Comparison of ENCODE assay signal across 19 cellular contexts in the genomic region with DNA sequence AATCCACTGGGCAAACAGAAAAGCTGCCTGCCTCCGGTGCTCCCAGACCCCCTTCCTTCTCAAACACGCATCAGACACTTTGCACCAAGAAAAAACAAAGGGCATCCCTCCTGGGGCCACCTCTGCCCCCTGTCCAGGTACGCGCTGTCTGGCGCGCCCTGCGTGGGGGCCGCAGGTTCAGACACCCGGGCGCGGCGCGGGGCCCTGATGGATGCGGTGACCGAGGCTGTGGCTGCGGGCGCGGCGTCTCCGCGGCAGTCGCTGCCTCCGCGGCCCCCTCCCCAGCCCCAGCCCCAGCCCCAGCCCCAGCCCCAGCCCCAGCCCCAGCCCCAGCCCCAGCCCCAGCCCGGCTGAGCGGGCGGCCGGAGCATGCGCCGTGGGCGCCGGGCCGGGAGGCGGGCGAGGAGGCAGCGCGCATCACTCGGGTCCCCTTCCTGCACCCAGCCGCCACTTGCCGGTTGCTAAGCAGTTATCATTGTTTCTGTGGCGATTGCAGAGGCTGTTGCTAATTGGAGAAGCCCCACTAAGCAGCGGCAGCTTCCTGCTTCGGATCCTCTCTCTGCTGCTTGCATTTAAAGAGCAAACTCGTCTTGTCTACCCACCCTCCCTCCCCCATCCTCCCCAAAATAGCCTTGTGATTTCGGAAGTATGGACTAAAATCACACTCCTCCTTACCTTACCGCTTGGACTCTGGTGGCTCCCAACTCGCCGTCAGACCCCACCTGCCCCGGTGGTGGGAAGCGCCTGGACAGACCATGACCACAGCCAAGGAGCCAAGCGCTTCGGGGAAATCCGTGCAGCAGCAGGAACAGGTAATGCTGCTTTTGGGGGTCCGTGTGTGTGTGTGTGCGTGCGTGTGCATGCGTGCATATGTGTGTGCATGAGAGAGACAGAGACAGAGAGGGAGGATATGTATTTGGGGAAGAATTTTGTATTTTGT.
A peak's percentile ranks its signal among the peaks of the same experiment; 100 is the strongest.
DNase-seq lines count a peak whose midpoint lies in the region; FAIRE-seq and TF ChIP-seq lines count a peak whose summit lies in the region.
"Had no signal": no experiment of that assay in that cellular context is flagged by ENCODE, and none has a peak within 500 bp of the region (broad histone marks: within the 10 kb centered on the region; RNA-seq: fewer than 3 reads in every experiment).

No MANE protein-coding gene starts in this region.

- DNase-seq in H7 (peak; percentile 94), NCI-H345 treated with DMSO at 0.1 percent for 48 hours (lab: John Stamatoyannopoulos, UW; ENCODE audit: unreplicated experiment) (peak; percentile 43), frontal cortex (ENCODE audit: low spot score in 2 of 2) (peak; percentile 54 to 55), nucleus accumbens (lab: John Stamatoyannopoulos, UW) (peak in 38 of 56 donors; percentile 8 to 76 (median 39)), NCI-H526 (lab: John Stamatoyannopoulos, UW) (no peak), ovary (no peak), MM.1S (no peak)
- DNase-seq in stimulated activated CD4-positive, alpha-beta T cell treated with anti-CD3 and anti-CD28 coated beads, Interleukin-4, amount 100 ng/mL, for 24 hours: no peak
- DNase-seq: activated naive CD8-positive, alpha-beta T cell treated with anti-CD3 and anti-CD28 coated beads for 36 hours; DMS53; KBM-7; midbrain; NCI-H2171 treated with DMSO at 0.1 percent for 48 hours; stimulated activated CD4-positive, alpha-beta T cell treated with anti-CD3 and anti-CD28 coated beads, Interleukin-4, amount 100 ng/mL, for 1 hour; T-cell had no signal

- no peak for TF ChIP-seq POLR2A in ovary (IDR thresholded peaks at IDR 0.05)

- H3K9me2 ChIP-seq in MM.1S (replicated peaks; ENCODE audit: insufficient read depth, low read length): no peaks in the 10 kb centered on the region

- H3K4me3 ChIP-seq in H7 (ENCODE audit: insufficient read depth, low read depth, low read length): peak overlapping the region; percentile 51
- no peak overlapping the region for H3K4me3 ChIP-seq in ovary
- H3K4me3 ChIP-seq in MM.1S (ENCODE audit: low read length): no peak overlapping the region
- H3K4me3 ChIP-seq: right atrium auricular region, vagina had no signal

- no peak overlapping the region for H3K9ac ChIP-seq in MM.1S (ENCODE audit: low read length)

- TF ChIP-seq EP300 in ovary (IDR thresholded peaks at IDR 0.05): no peak

- 5 to 11% (median 5%) methylated on average over 36 to 57 of the region's 57 CpGs for WGBS in ovary, 3 donors

- peaks cover 9% of the 10 kb centered on the region for H3K27me3 ChIP-seq in H7 (ENCODE audit: control insufficient read depth, insufficient read depth, low read length)
- H3K27me3 ChIP-seq in ovary: no peaks in the 10 kb centered on the region
- H3K27me3 ChIP-seq in MM.1S (replicated peaks; ENCODE audit: insufficient read depth, low read length): no peaks in the 10 kb centered on the region
- H3K27me3 ChIP-seq: right atrium auricular region, vagina had no signal

- H4K20me1 ChIP-seq in MM.1S (ENCODE audit: insufficient read depth, low read length): no peaks in the 10 kb centered on the region

- H3K36me3 ChIP-seq in H7 (replicated peaks; ENCODE audit: control insufficient read depth, insufficient read depth, low read length): no peaks in the 10 kb centered on the region
- H3K36me3 ChIP-seq in ovary: no peaks in the 10 kb centered on the region
- no peaks in the 10 kb centered on the region for H3K36me3 ChIP-seq in MM.1S (replicated peaks; ENCODE audit: insufficient read depth, low read length)
- H3K36me3 ChIP-seq: esophagus muscularis mucosa, right atrium auricular region, vagina had no signal

- no peaks in the 10 kb centered on the region for H3K79me2 ChIP-seq in MM.1S (ENCODE audit: low read length)

- no peaks in the 10 kb centered on the region for H3F3A ChIP-seq in MM.1S (ENCODE audit: insufficient read depth, low read length)

- H3K9me3 ChIP-seq in ovary (no peaks in the 10 kb centered on the region), MM.1S (replicated peaks; ENCODE audit: insufficient read depth, low read length) (no peaks in the 10 kb centered on the region)
- H3K9me3 ChIP-seq: esophagus muscularis mucosa, right atrium auricular region, vagina had no signal

- intact Hi-C loops in ovary (cut with DNase I): no loop called here

- FAIRE-seq in frontal cortex (lab: Jason Lieb, UNC): no peak
- FAIRE-seq: GM12891 had no signal

- H3K4me1 ChIP-seq in ovary (ENCODE audit: insufficient read depth): no peaks in the 10 kb centered on the region
- no peaks in the 10 kb centered on the region for H3K4me1 ChIP-seq in MM.1S (ENCODE audit: low read length)
- H3K4me1 ChIP-seq: right atrium auricular region, vagina had no signal

- H3K4me2 ChIP-seq in MM.1S (ENCODE audit: low read depth, low read length): no peak overlapping the region

- H2AFZ ChIP-seq in MM.1S (ENCODE audit: low read length): no peak overlapping the region

- no peak overlapping the region for H3K27ac ChIP-seq in ovary
- no peak overlapping the region for H3K27ac ChIP-seq in MM.1S (ENCODE audit: low read length)
- H3K27ac ChIP-seq: esophagus muscularis mucosa, right atrium auricular region, vagina had no signal

- no peak for TF ChIP-seq CTCF in ovary (IDR thresholded peaks at IDR 0.05)
- TF ChIP-seq CTCF in MM.1S (IDR thresholded peaks at IDR 0.05; ENCODE audit: low read length): no peak

Comparison
In these comparisons a context has a peak if more than half of its experiments do, and no peak if none do; other contexts are left out.
1. DNase-seq: peak in H7 (single experiment), NCI-H345 treated with DMSO at 0.1 percent for 48 hours (single experiment), frontal cortex (2 of 2) and nucleus accumbens (38 of 56); none in stimulated activated CD4-positive, alpha-beta T cell treated with anti-CD3 and anti-CD28 coated beads, Interleukin-4, amount 100 ng/mL, for 24 hours (single experiment), NCI-H526 (0 of 2), ovary (0 of 5) and MM.1S (single experiment).